1 cellular context compared by ENCODE assay signal in genomic region chr3:52446631-52447511, GRCh38.
TF ChIP-seq lines count a peak whose summit lies in the region.

No MANE protein-coding gene starts in this region.

TF ChIP-seq in HepG2, 621 proteins besides CTCF, POLR2A, EP300 and RAD21 (continues in another document):
- TF ChIP-seq RXRA (CRISPR knock-in tag; IDR thresholded peaks at IDR 0.05) (no peak), MAZ (IDR thresholded peaks at IDR 0.05; ENCODE audit: borderline replicate concordance, low read depth, low read length) (no peak), MAZ (CRISPR knock-in tag; IDR thresholded peaks at IDR 0.05; ENCODE audit: low read depth) (no peak), BRD4 (CRISPR knock-in tag; IDR thresholded peaks at IDR 0.05) (no peak), POGK (CRISPR knock-in tag; conservative IDR thresholded peaks at IDR 0.05) (no peak), ELF4 (CRISPR knock-in tag; IDR thresholded peaks at IDR 0.05; ENCODE audit: borderline replicate concordance) (no peak), ZNF256 (CRISPR knock-in tag; conservative IDR thresholded peaks at IDR 0.05) (no peak), IKZF1 (IDR thresholded peaks at IDR 0.05) (no peak), ZNF75D (CRISPR knock-in tag; IDR thresholded peaks at IDR 0.05; ENCODE audit: borderline replicate concordance) (no peak), DRAP1 (CRISPR knock-in tag; IDR thresholded peaks at IDR 0.05) (no peak), MED1 (CRISPR knock-in tag; IDR thresholded peaks at IDR 0.05) (no peak; the same call in 1 of the 2 replicates), ZNF629 (CRISPR knock-in tag; conservative IDR thresholded peaks at IDR 0.05) (no peak), ZNF205 (CRISPR knock-in tag; IDR thresholded peaks at IDR 0.05) (0 out of 2 replicates have a peak, but pooled peaks have one; percentile 45), TP53 (CRISPR knock-in tag; conservative IDR thresholded peaks at IDR 0.05) (no peak), DDIT3 (CRISPR knock-in tag; IDR thresholded peaks at IDR 0.05) (no peak), ZNF234 (CRISPR knock-in tag; conservative IDR thresholded peaks at IDR 0.05) (no peak), ETV6 (CRISPR knock-in tag; conservative IDR thresholded peaks at IDR 0.05) (no peak), MBD4 (IDR thresholded peaks at IDR 0.05; ENCODE audit: borderline replicate concordance, low read length) (no peak), ZNF33B (CRISPR knock-in tag; IDR thresholded peaks at IDR 0.05) (0 out of 2 replicates have a peak, but pooled peaks have one; percentile 24), ZBTB8A (CRISPR knock-in tag; IDR thresholded peaks at IDR 0.05; ENCODE audit: borderline replicate concordance, low read depth) (no peak), JUNB (CRISPR knock-in tag; IDR thresholded peaks at IDR 0.05; ENCODE audit: borderline replicate concordance) (no peak), FLYWCH1 (CRISPR knock-in tag; IDR thresholded peaks at IDR 0.05) (no peak), SMYD3 (CRISPR knock-in tag; IDR thresholded peaks at IDR 0.05) (no peak), RFX3 (CRISPR knock-in tag; IDR thresholded peaks at IDR 0.05) (no peak), ZNF337 (CRISPR knock-in tag; IDR thresholded peaks at IDR 0.05; ENCODE audit: borderline replicate concordance, low read depth) (peak; percentile 36; the same call in 1 of the 2 replicates), SMAD1 (CRISPR knock-in tag; IDR thresholded peaks at IDR 0.05; ENCODE audit: borderline replicate concordance, low read depth) (no peak), NONO (IDR thresholded peaks at IDR 0.05) (no peak), NONO (CRISPR knock-in tag; conservative IDR thresholded peaks at IDR 0.05) (0 out of 2 replicates have a peak, but pooled peaks have one; percentile 31), ATRX (CRISPR knock-in tag; IDR thresholded peaks at IDR 0.05; ENCODE audit: borderline replicate concordance) (no peak), ZFP36L2 (CRISPR knock-in tag; IDR thresholded peaks at IDR 0.05) (no peak), ZNF468 (CRISPR knock-in tag; IDR thresholded peaks at IDR 0.05) (no peak), ZNF550 (CRISPR knock-in tag; IDR thresholded peaks at IDR 0.05; ENCODE audit: borderline replicate concordance) (no peak), SP4 (CRISPR knock-in tag; IDR thresholded peaks at IDR 0.05) (peak; percentile 53; the same call in 1 of the 2 replicates), ZNF614 (CRISPR knock-in tag; IDR thresholded peaks at IDR 0.05; ENCODE audit: borderline replicate concordance) (no peak), ZNF687 (CRISPR knock-in tag; IDR thresholded peaks at IDR 0.05) (peak; percentile 76), ZNF616 (CRISPR knock-in tag; IDR thresholded peaks at IDR 0.05; ENCODE audit: low read depth) (no peak), SRSF1 (optimal IDR thresholded peaks at IDR 0.05; ENCODE audit: low read depth, low read length) (no peak), EED (CRISPR knock-in tag; IDR thresholded peaks at IDR 0.05) (no peak), ZNF878 (CRISPR knock-in tag; IDR thresholded peaks at IDR 0.05) (no peak)
- TF ChIP-seq, protein P1, sequence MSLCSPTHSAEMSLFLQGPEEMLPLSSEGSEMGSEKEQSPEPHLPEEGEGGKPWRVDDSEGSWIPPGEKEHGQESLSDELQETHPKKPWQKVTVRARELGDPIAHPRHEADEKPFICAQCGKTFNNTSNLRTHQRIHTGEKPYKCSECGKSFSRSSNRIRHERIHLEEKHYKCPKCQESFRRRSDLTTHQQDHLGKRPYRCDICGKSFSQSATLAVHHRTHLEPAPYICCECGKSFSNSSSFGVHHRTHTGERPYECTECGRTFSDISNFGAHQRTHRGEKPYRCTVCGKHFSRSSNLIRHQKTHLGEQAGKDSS (CRISPR knock-in tag; IDR thresholded peaks at IDR 0.05; ENCODE audit: borderline replicate concordance, low read depth) = no peak; the same call in 1 of the 2 replicates
- TF ChIP-seq, protein P2, sequence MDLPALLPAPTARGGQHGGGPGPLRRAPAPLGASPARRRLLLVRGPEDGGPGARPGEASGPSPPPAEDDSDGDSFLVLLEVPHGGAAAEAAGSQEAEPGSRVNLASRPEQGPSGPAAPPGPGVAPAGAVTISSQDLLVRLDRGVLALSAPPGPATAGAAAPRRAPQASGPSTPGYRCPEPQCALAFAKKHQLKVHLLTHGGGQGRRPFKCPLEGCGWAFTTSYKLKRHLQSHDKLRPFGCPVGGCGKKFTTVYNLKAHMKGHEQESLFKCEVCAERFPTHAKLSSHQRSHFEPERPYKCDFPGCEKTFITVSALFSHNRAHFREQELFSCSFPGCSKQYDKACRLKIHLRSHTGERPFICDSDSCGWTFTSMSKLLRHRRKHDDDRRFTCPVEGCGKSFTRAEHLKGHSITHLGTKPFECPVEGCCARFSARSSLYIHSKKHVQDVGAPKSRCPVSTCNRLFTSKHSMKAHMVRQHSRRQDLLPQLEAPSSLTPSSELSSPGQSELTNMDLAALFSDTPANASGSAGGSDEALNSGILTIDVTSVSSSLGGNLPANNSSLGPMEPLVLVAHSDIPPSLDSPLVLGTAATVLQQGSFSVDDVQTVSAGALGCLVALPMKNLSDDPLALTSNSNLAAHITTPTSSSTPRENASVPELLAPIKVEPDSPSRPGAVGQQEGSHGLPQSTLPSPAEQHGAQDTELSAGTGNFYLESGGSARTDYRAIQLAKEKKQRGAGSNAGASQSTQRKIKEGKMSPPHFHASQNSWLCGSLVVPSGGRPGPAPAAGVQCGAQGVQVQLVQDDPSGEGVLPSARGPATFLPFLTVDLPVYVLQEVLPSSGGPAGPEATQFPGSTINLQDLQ (CRISPR knock-in tag; IDR thresholded peaks at IDR 0.05) = no peak
- TF ChIP-seq, protein P3, sequence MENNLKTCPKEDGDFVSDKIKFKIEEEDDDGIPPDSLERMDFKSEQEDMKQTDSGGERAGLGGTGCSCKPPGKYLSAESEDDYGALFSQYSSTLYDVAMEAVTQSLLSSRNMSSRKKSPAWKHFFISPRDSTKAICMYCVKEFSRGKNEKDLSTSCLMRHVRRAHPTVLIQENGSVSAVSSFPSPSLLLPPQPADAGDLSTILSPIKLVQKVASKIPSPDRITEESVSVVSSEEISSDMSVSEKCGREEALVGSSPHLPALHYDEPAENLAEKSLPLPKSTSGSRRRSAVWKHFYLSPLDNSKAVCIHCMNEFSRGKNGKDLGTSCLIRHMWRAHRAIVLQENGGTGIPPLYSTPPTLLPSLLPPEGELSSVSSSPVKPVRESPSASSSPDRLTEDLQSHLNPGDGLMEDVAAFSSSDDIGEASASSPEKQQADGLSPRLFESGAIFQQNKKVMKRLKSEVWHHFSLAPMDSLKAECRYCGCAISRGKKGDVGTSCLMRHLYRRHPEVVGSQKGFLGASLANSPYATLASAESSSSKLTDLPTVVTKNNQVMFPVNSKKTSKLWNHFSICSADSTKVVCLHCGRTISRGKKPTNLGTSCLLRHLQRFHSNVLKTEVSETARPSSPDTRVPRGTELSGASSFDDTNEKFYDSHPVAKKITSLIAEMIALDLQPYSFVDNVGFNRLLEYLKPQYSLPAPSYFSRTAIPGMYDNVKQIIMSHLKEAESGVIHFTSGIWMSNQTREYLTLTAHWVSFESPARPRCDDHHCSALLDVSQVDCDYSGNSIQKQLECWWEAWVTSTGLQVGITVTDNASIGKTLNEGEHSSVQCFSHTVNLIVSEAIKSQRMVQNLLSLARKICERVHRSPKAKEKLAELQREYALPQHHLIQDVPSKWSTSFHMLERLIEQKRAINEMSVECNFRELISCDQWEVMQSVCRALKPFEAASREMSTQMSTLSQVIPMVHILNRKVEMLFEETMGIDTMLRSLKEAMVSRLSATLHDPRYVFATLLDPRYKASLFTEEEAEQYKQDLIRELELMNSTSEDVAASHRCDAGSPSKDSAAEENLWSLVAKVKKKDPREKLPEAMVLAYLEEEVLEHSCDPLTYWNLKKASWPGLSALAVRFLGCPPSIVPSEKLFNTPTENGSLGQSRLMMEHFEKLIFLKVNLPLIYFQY (CRISPR knock-in tag; IDR thresholded peaks at IDR 0.05; ENCODE audit: borderline replicate concordance) = no peak
